In genomic region chr7:108838143-108838542, GRCh38 we compare ENCODE assay signal across 22 cellular contexts.
DNase-seq lines count a peak whose midpoint lies in the region; TF ChIP-seq lines count a peak whose summit lies in the region.
"Had no signal": no experiment of that assay in that cellular context is flagged by ENCODE, and none has a peak within 500 bp of the region (broad histone marks: within the 10 kb centered on the region; RNA-seq: fewer than 3 reads in every experiment).

No MANE protein-coding gene starts in this region.

- H3K79me1 ChIP-seq in mesenchymal stem cell (replicated peaks; ENCODE audit: low read length, poor library complexity, severe bottlenecking) = no peaks in the 10 kb centered on the region

- in situ Hi-C loops in astrocyte of the spinal cord (cut with HindIII; ENCODE audit: low sequenced_read_pairs) = no loop called here

- H3K14ac ChIP-seq in mesenchymal stem cell (ENCODE audit: low read length in 2 of 2) = no peak overlapping the region

- H3K36me3 ChIP-seq in mesenchymal stem cell (ENCODE audit: control insufficient read depth in 1 of 2, insufficient read depth in 2 of 2, low read depth in 1 of 2, low read length in 2 of 2) = no peaks in the 10 kb centered on the region
- H3K36me3 ChIP-seq: BE2C, SJSA1 had no signal

- no peak overlapping the region for H3K27ac ChIP-seq in mesenchymal stem cell (ENCODE audit: low read length, poor library complexity, severe bottlenecking)
- H3K27ac ChIP-seq: A549, HL-60, SJSA1 had no signal

- no peak overlapping the region for H3K4ac ChIP-seq in mesenchymal stem cell (ENCODE audit: low read depth in 1 of 2, low read length in 2 of 2)

- no peak for TF ChIP-seq CTCF in astrocyte of the spinal cord (IDR thresholded peaks at IDR 0.05; ENCODE audit: low read depth, low read length)

- H2BK12ac ChIP-seq in mesenchymal stem cell (ENCODE audit: low read length in 2 of 2) = no peak overlapping the region

- no peak overlapping the region for H2AFZ ChIP-seq in mesenchymal stem cell (ENCODE audit: low read depth, low read length)

- no peak overlapping the region for H3K4me3 ChIP-seq in astrocyte of the spinal cord (ENCODE audit: low read depth, low read length)
- no peak overlapping the region for H3K4me3 ChIP-seq in mesenchymal stem cell (ENCODE audit: insufficient read depth in 1 of 2, low read depth in 1 of 2, low read length in 2 of 2)
- H3K4me3 ChIP-seq: A549, K562, SJSA1 had no signal

- no peaks in the 10 kb centered on the region for H3K9me3 ChIP-seq in mesenchymal stem cell (ENCODE audit: control insufficient read depth, low read length)
- H3K9me3 ChIP-seq: A549, BE2C, SJSA1 had no signal

- no peak overlapping the region for H2BK5ac ChIP-seq in mesenchymal stem cell (ENCODE audit: low read depth, low read length, poor library complexity, severe bottlenecking)

- H2AK5ac ChIP-seq in mesenchymal stem cell (ENCODE audit: low read length, severe bottlenecking) = no peak overlapping the region

- H2BK15ac ChIP-seq in mesenchymal stem cell (ENCODE audit: low read depth, poor library complexity, severe bottlenecking) = no peak overlapping the region

- H3K9ac ChIP-seq in mesenchymal stem cell (ENCODE audit: low read length) = no peak overlapping the region

- H2BK120ac ChIP-seq in mesenchymal stem cell (ENCODE audit: low read depth, low read length) = no peak overlapping the region

- no peak overlapping the region for H4K91ac ChIP-seq in mesenchymal stem cell (ENCODE audit: low read length)

- H3K27me3 ChIP-seq in mesenchymal stem cell (ENCODE audit: control insufficient read depth in 1 of 2, insufficient read depth in 1 of 2, low read length in 2 of 2) = no peaks in the 10 kb centered on the region
- H3K27me3 ChIP-seq: BE2C, SJSA1 had no signal

- no peak overlapping the region for H3K23ac ChIP-seq in mesenchymal stem cell (ENCODE audit: low read length in 2 of 2)

- no peaks in the 10 kb centered on the region for H3K4me1 ChIP-seq in mesenchymal stem cell (ENCODE audit: control insufficient read depth, insufficient read depth, low read depth, low read length)
- H3K4me1 ChIP-seq: A549, BE2C, SJSA1 had no signal

- peak; percentile 61 for DNase-seq in NCI-H1694 (lab: John Stamatoyannopoulos, UW)
- DNase-seq in astrocyte of the spinal cord (ENCODE audit: low read depth, low spot score) = peak; percentile 28
- DNase-seq in mesenchymal stem cell = peak; percentile 19
- DNase-seq in superior temporal gyrus (ENCODE audit: extremely low spot score) = peak; percentile 19
- no peak for DNase-seq in NCI-H526 (lab: John Stamatoyannopoulos, UW)
- DNase-seq in mucosa of gallbladder (ENCODE audit: low spot score) = no peak
- DNase-seq in NCI-H128 (lab: John Stamatoyannopoulos, UW; ENCODE audit: unreplicated experiment) = no peak
- DNase-seq: BE2C; CD4-positive, alpha-beta memory T cell; DND-41; H9; HFFc6; NCI-H1048; NCI-H1436; NCI-H2029 treated with DMSO at 0.1 percent for 48 hours; NCI-H345; NCI-H524 treated with DMSO at 0.1 percent for 48 hours; OCI-M1 had no signal

- H4K8ac ChIP-seq in mesenchymal stem cell (ENCODE audit: low read length) = no peak overlapping the region

- no peak overlapping the region for H3K18ac ChIP-seq in mesenchymal stem cell (ENCODE audit: low read depth in 1 of 2, low read length in 2 of 2)

- no peak overlapping the region for H3K4me2 ChIP-seq in mesenchymal stem cell (ENCODE audit: low read length, poor library complexity, severe bottlenecking)
- H3K4me2 ChIP-seq: A549 had no signal

- WGBS in mesenchymal stem cell = 43% methylated on average over 4 of the region's 4 CpGs

Comparison
In these comparisons a context has a peak if more than half of its experiments do, and no peak if none do; other contexts are left out.
1. DNase-seq: peak in NCI-H1694 (single experiment), astrocyte of the spinal cord (single experiment), mesenchymal stem cell (single experiment) and superior temporal gyrus (single experiment); none in NCI-H526 (0 of 2), mucosa of gallbladder (single experiment) and NCI-H128 (single experiment).